In genomic region chr17:72837335-72837734, GRCh38 we compare ENCODE assay signal across 24 cellular contexts.
A peak's percentile ranks its signal among the peaks of the same experiment; 100 is the strongest.
DNase-seq lines count a peak whose midpoint lies in the region; FAIRE-seq and TF ChIP-seq lines count a peak whose summit lies in the region.
"Had no signal": no experiment of that assay in that cellular context is flagged by ENCODE, and none has a peak within 500 bp of the region (broad histone marks: within the 10 kb centered on the region; RNA-seq: fewer than 3 reads in every experiment).

No MANE protein-coding gene starts in this region.

- CTCF ChIA-PET in H1 (lab: Charles Lee; ENCODE audit: partially characterized antibody), result no interaction called here

- H4K91ac ChIP-seq in H1 (replicated peaks; ENCODE audit: insufficient read length, low read length), result no peak overlapping the region
- no peak overlapping the region for H4K91ac ChIP-seq in neuronal stem cell (ENCODE audit: low read depth, low read length, poor library complexity)

- no peaks in the 10 kb centered on the region for H3K79me2 ChIP-seq in H1 (ENCODE audit: control insufficient read depth in 1 of 2, insufficient read depth in 2 of 2, low read length in 2 of 2)

- H2BK20ac ChIP-seq in H1 (ENCODE audit: low read length), result no peak overlapping the region

- no peak for TF ChIP-seq EP300 in H1 (IDR thresholded peaks at IDR 0.05; ENCODE audit: borderline replicate concordance in 1 of 2, low read depth in 2 of 2, low read length in 2 of 2)

- TF ChIP-seq POLR2A in H1 (IDR thresholded peaks at IDR 0.05; ENCODE audit: control extremely low read depth in 1 of 2, low read depth in 2 of 2, low read length in 2 of 2), result no peak

- H3K79me1 ChIP-seq in H1 (ENCODE audit: low read depth, low read length) (no peaks in the 10 kb centered on the region), neuronal stem cell (ENCODE audit: low read depth, low read length) (no peaks in the 10 kb centered on the region)

- H3K4me2 ChIP-seq in H1 (ENCODE audit: insufficient read depth in 1 of 2, low read depth in 2 of 2, low read length in 2 of 2), result no peak overlapping the region
- no peak overlapping the region for H3K4me2 ChIP-seq in neuronal stem cell (ENCODE audit: insufficient read depth, low read length, poor library complexity, severe bottlenecking)
- H3K4me2 ChIP-seq: BLaER1 had no signal

- H2BK12ac ChIP-seq in H1 (ENCODE audit: low read depth, low read length) (no peak overlapping the region), neuronal stem cell (ENCODE audit: low read length) (no peak overlapping the region)

- no peak overlapping the region for H4K8ac ChIP-seq in H1 (ENCODE audit: extremely low read depth, insufficient read depth, low read length)
- no peak overlapping the region for H4K8ac ChIP-seq in neuronal stem cell (ENCODE audit: low read depth, low read length)

- DNase-seq in H1 (ENCODE audit: low read depth in 1 of 2, low spot score in 2 of 2), result no peak
- DNase-seq in neuronal stem cell (ENCODE audit: low spot score), result peak; percentile 17
- DNase-seq in SW480 (ENCODE audit: low spot score), result no peak
- no peak for DNase-seq in G401 (ENCODE audit: low spot score)
- DNase-seq: 8988T; ACHN; BE2C; C1 segment of cervical spinal cord; CD4-positive, alpha-beta memory T cell; CD4-positive, CD25-positive, alpha-beta regulatory T cell; CD8-positive, alpha-beta memory T cell; COR-L47; DMS 273 treated with DMSO at 0.1 percent for 48 hours; DMS153; DMS53; DMS79; DND-41; EL had no signal

- H4K20me1 ChIP-seq in H1 (replicated peaks in 1 of 2; ENCODE audit: control insufficient read depth in 1 of 2, insufficient read depth in 2 of 2, low read length in 2 of 2), result no peaks in the 10 kb centered on the region
- H4K20me1 ChIP-seq: BLaER1 had no signal

- H3K4me1 ChIP-seq in ectodermal cell (ENCODE audit: control insufficient read depth, insufficient read depth, low read length) (peaks cover 15% of the 10 kb centered on the region), H1 (replicated peaks in 1 of 4; ENCODE audit: control insufficient read depth in 3 of 4, insufficient read depth in 4 of 4, low read length in 3 of 4) (no peaks in the 10 kb centered on the region), neuronal stem cell (ENCODE audit: control insufficient read depth in 2 of 2, insufficient read depth in 1 of 2, low read depth in 1 of 2, low read length in 2 of 2) (peaks cover 10 to 18% of the 10 kb centered on the region in 2 donors)
- H3K4me1 ChIP-seq: BE2C, BLaER1 had no signal

- H2AFZ ChIP-seq in H1 (ENCODE audit: low read length) (no peak overlapping the region), neuronal stem cell (ENCODE audit: low read length) (no peak overlapping the region)

- H2BK120ac ChIP-seq in H1 (replicated peaks; ENCODE audit: low read depth, low read length), result no peak overlapping the region
- no peak overlapping the region for H2BK120ac ChIP-seq in neuronal stem cell (ENCODE audit: low read depth, low read length)

- H2BK5ac ChIP-seq in H1 (ENCODE audit: low read depth, low read length), result no peak overlapping the region
- H2BK5ac ChIP-seq in neuronal stem cell (ENCODE audit: low read length), result no peak overlapping the region

- H3K36me3 ChIP-seq in ectodermal cell (ENCODE audit: control insufficient read depth, insufficient read depth, low read length), result no peaks in the 10 kb centered on the region
- H3K36me3 ChIP-seq in H1 (ENCODE audit: control insufficient read depth in 2 of 4, insufficient read depth in 4 of 4, low read length in 3 of 4), result no peaks in the 10 kb centered on the region
- H3K36me3 ChIP-seq in neuronal stem cell (replicated peaks in 1 of 2; ENCODE audit: control insufficient read depth in 2 of 2, insufficient read depth in 2 of 2, low read length in 2 of 2), result no peaks in the 10 kb centered on the region
- H3K36me3 ChIP-seq: BE2C had no signal

- H4K5ac ChIP-seq in H1 (ENCODE audit: insufficient read length, low read depth, low read length), result no peak overlapping the region

- H3K27me3 ChIP-seq in ectodermal cell (ENCODE audit: control insufficient read depth, insufficient read depth, low read length, poor library complexity, severe bottlenecking), result no peaks in the 10 kb centered on the region
- H3K27me3 ChIP-seq in H1 (replicated peaks in 1 of 4; ENCODE audit: control insufficient read depth in 3 of 4, extremely low read depth in 1 of 4, insufficient read depth in 3 of 4, low read length in 3 of 4), result no peaks in the 10 kb centered on the region
- H3K27me3 ChIP-seq in neuronal stem cell (ENCODE audit: control insufficient read depth in 3 of 3, insufficient read depth in 3 of 3, low read depth in 1 of 3, low read length in 3 of 3), result no peaks in the 10 kb centered on the region
- H3K27me3 ChIP-seq: BE2C, BLaER1 had no signal

- H2AK5ac ChIP-seq in H1 (ENCODE audit: low read depth, low read length) (no peak overlapping the region), neuronal stem cell (ENCODE audit: low read depth, low read length) (no peak overlapping the region)

- H3K9ac ChIP-seq in H1 (replicated peaks in 1 of 4; ENCODE audit: extremely low read depth in 1 of 4, low read depth in 3 of 4, low read length in 3 of 4) (no peak overlapping the region), neuronal stem cell (ENCODE audit: low read depth, low read length, poor library complexity) (no peak overlapping the region)
- H3K9ac ChIP-seq: BLaER1 had no signal

- WGBS in ectodermal cell, 2 experiments, result 80% methylated on average over 1 of the region's 1 CpG
- 85% methylated on average over 1 of the region's 1 CpG; no CpG with 5 or more reads in 1 of the 2 experiments for WGBS in H1 (ENCODE audit: extremely low coverage in 1 of 2, insufficient coverage in 1 of 2, insufficient read length in 1 of 2, insufficient replicate concordance in 2 of 2, low coverage in 1 of 2, low lambda C conversion rate in 2 of 2, missing lambda C conversion rate in 1 of 2), 2 experiments
- no CpG with 5 or more reads among the region's 1 CpG for WGBS in neuronal stem cell (ENCODE audit: extremely low coverage in 2 of 2, insufficient read length in 2 of 2, insufficient replicate concordance in 1 of 2), 2 donors

- in situ Hi-C loops in G401 (cut with HindIII; ENCODE audit: low sequenced_read_pairs), result no loop called here

- H3K23me2 ChIP-seq in H1 (ENCODE audit: low read depth, low read length), result no peaks in the 10 kb centered on the region

- peak overlapping the region; percentile 16 for H3K27ac ChIP-seq in ectodermal cell (ENCODE audit: insufficient read depth, low read depth, low read length, poor library complexity, severe bottlenecking)
- H3K27ac ChIP-seq in H1 (ENCODE audit: low read depth, low read length), result no peak overlapping the region
- no peak overlapping the region for H3K27ac ChIP-seq in neuronal stem cell (replicated peaks; ENCODE audit: low read length)
- H3K27ac ChIP-seq: BLaER1 had no signal

- H3K14ac ChIP-seq in H1 (ENCODE audit: insufficient read length), result peak overlapping the region; percentile 36
- H3K14ac ChIP-seq in neuronal stem cell (ENCODE audit: low read length), result no peak overlapping the region

- H3K18ac ChIP-seq in H1 (ENCODE audit: extremely low read depth, low read length), result no peak overlapping the region
- no peak overlapping the region for H3K18ac ChIP-seq in neuronal stem cell (ENCODE audit: low read length)

- H3K23ac ChIP-seq in H1 (ENCODE audit: insufficient read length) (no peak overlapping the region), neuronal stem cell (ENCODE audit: low read depth, low read length, poor library complexity) (no peak overlapping the region)

- no peak overlapping the region for H3K4me3 ChIP-seq in ectodermal cell (ENCODE audit: insufficient read depth, low read depth, low read length)
- H3K4me3 ChIP-seq in H1 (ENCODE audit: extremely low read depth in 1 of 4, insufficient read depth in 2 of 4, low read depth in 3 of 4, low read length in 4 of 4), result no peak overlapping the region
- H3K4me3 ChIP-seq in neuronal stem cell (ENCODE audit: low read length in 2 of 2), result no peak overlapping the region
- H3K4me3 ChIP-seq: BLaER1 had no signal

- POLR2A ChIA-PET in H1 (lab: Charles Lee; ENCODE audit: partially characterized antibody), result no interaction called here

- H3K9me3 ChIP-seq in ectodermal cell (ENCODE audit: control insufficient read depth, low read length), result peaks cover 4% of the 10 kb centered on the region
- H3K9me3 ChIP-seq in H1 (ENCODE audit: insufficient read depth in 2 of 2, low read depth in 1 of 2, low read length in 1 of 2), result no peaks in the 10 kb centered on the region; a peak in 1 of 4 replicates
- H3K9me3 ChIP-seq in neuronal stem cell (replicated peaks in 1 of 2; ENCODE audit: control insufficient read depth in 2 of 2, insufficient read depth in 1 of 2, low read depth in 1 of 2, low read length in 2 of 2), result peaks cover 2% of the 10 kb centered on the region in 2 donors
- H3K9me3 ChIP-seq: BE2C had no signal

- no peak overlapping the region for H2BK15ac ChIP-seq in H1 (ENCODE audit: low read length)
- no peak overlapping the region for H2BK15ac ChIP-seq in neuronal stem cell (ENCODE audit: low read length)

- TF ChIP-seq RAD21 in H1 (IDR thresholded peaks at IDR 0.05 in 1 of 2, conservative IDR thresholded peaks at IDR 0.05 in 1 of 2; ENCODE audit: low read depth in 2 of 2, low read length in 2 of 2), result no peak

- FAIRE-seq in H1 (lab: Jason Lieb, UNC), result no peak
- FAIRE-seq: A204.1, G401.6, GM12891, GM19239 had no signal

- no peak for TF ChIP-seq CTCF in H1 (IDR thresholded peaks at IDR 0.05; ENCODE audit: control extremely low read depth in 1 of 3, insufficient read depth in 1 of 3, low read depth in 1 of 3, low read length in 3 of 3)

- H3K4ac ChIP-seq in H1 (replicated peaks; ENCODE audit: insufficient read length, low read depth, low read length), result no peak overlapping the region
- H3K4ac ChIP-seq in neuronal stem cell (ENCODE audit: low read length), result no peak overlapping the region

- no peak overlapping the region for H3K56ac ChIP-seq in H1 (replicated peaks; ENCODE audit: insufficient read length, low read depth, low read length)

TF ChIP-seq in H1, 55 proteins besides CTCF, POLR2A, EP300 and RAD21 (continues in another document):
- TF ChIP-seq FOSL1 (IDR thresholded peaks at IDR 0.05; ENCODE audit: insufficient read depth, low read depth, low read length), result no peak
- TF ChIP-seq, protein P1, sequence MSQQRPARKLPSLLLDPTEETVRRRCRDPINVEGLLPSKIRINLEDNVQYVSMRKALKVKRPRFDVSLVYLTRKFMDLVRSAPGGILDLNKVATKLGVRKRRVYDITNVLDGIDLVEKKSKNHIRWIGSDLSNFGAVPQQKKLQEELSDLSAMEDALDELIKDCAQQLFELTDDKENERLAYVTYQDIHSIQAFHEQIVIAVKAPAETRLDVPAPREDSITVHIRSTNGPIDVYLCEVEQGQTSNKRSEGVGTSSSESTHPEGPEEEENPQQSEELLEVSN (IDR thresholded peaks at IDR 0.05), result no peak
- no peak for TF ChIP-seq HDAC2 (IDR thresholded peaks at IDR 0.05; ENCODE audit: borderline replicate concordance in 1 of 2, low read depth in 2 of 2, low read length in 2 of 2)
- no peak for TF ChIP-seq KDM5A (IDR thresholded peaks at IDR 0.05; ENCODE audit: low read length)
- TF ChIP-seq SIRT6 (IDR thresholded peaks at IDR 0.05; ENCODE audit: low read length), result no peak
- TF ChIP-seq HDAC6 (IDR thresholded peaks at IDR 0.05; ENCODE audit: low read depth, low read length), result no peak
- TF ChIP-seq TAF7 (optimal IDR thresholded peaks at IDR 0.05; ENCODE audit: borderline replicate concordance, low read depth, low read length), result no peak
- TF ChIP-seq RXRA (IDR thresholded peaks at IDR 0.05; ENCODE audit: insufficient read depth, low read depth, low read length), result no peak
